Comparison of ENCODE assay signal across 8 cellular contexts in genomic region chr10:20858292-20859124, GRCh38. TPM values are rescaled to one million over a fixed set of nuclear protein-coding genes. Genes with fewer than 3 reads are reported as not detected.
A peak's percentile ranks its signal among the peaks of the same experiment; 100 is the strongest.
DNase-seq lines count a peak whose midpoint lies in the region; ATAC-seq, FAIRE-seq and TF ChIP-seq lines count a peak whose summit lies in the region.

No MANE protein-coding gene starts in this region.

- ATAC-seq in HG02870 (IDR thresholded peaks at IDR 0.05; ENCODE audit: unreplicated experiment), result peak; percentile 55
- no peak for ATAC-seq in sciatic nerve
- ATAC-seq in HG03135 (IDR thresholded peaks at IDR 0.05; ENCODE audit: unreplicated experiment), result no peak

- no peaks in the 10 kb centered on the region for H3K27me3 ChIP-seq in hepatocyte

- H3K27ac ChIP-seq in hepatocyte, result no peak overlapping the region
- no peak overlapping the region for H3K27ac ChIP-seq in coronary artery

- intact Hi-C loops in sciatic nerve (cut with DNase I), result no loop called here

- no peaks in the 10 kb centered on the region for H3K9me2 ChIP-seq in hepatocyte (replicated peaks; ENCODE audit: insufficient read depth)

- no peak overlapping the region for H3K4me2 ChIP-seq in hepatocyte

- H3K79me2 ChIP-seq in hepatocyte, result no peaks in the 10 kb centered on the region

- no peaks in the 10 kb centered on the region for H3K9me3 ChIP-seq in hepatocyte (ENCODE audit: low read depth)

- H3K36me3 ChIP-seq in hepatocyte (replicated peaks; ENCODE audit: insufficient read depth, low read depth), result no peaks in the 10 kb centered on the region

- no peak overlapping the region for H2AFZ ChIP-seq in hepatocyte

- WGBS in hepatocyte (ENCODE audit: low lambda C conversion rate, missing lambda C conversion rate), result 17% methylated on average over 2 of the region's 2 CpGs

- no peaks in the 10 kb centered on the region for H3K4me1 ChIP-seq in hepatocyte (ENCODE audit: insufficient read depth)

- no peaks in the 10 kb centered on the region for H4K20me1 ChIP-seq in hepatocyte (ENCODE audit: insufficient read depth, poor library complexity, severe bottlenecking)

- H3K4me3 ChIP-seq in hepatocyte (no peak overlapping the region), coronary artery (no peak overlapping the region)

- no peak for DNase-seq in D721Med (ENCODE audit: insufficient read length, low spot score)
- peak; percentile 43 for DNase-seq in SK-N-DZ (ENCODE audit: low spot score)
- DNase-seq in hepatocyte (ENCODE audit: low spot score), result peak; percentile 41
- DNase-seq in sciatic nerve (ENCODE audit: low spot score), result no peak
- no peak for DNase-seq in coronary artery (ENCODE audit: low spot score)
- DNase-seq in stimulated activated CD4-positive, alpha-beta T cell treated with anti-CD3 and anti-CD28 coated beads, Interleukin-2, amount 100 ng/mL, for 24 hours, result no peak

- FAIRE-seq in D721Med (lab: Jason Lieb, UNC), result peak; percentile 83

- TF ChIP-seq CTCF in D721Med (IDR thresholded peaks at IDR 0.05; ENCODE audit: insufficient read depth, missing control alignments), result peak; percentile 63
- TF ChIP-seq CTCF in hepatocyte (IDR thresholded peaks at IDR 0.05; ENCODE audit: poor library complexity), result peak; percentile 70
- TF ChIP-seq CTCF in coronary artery (IDR thresholded peaks at IDR 0.05), result no peak

RNA-seq across cellular contexts. Expression of gene NEBL, which starts 38.6 kb away (rescaled TPM):
- polyA plus RNA-seq in SK-N-DZ (2014; cell fraction: cytosol; rRNA removed), result 0.99 and 2.6 TPM in 2 replicates
- polyA plus RNA-seq in SK-N-DZ (2014; cell fraction: nucleus; rRNA removed), result 5.8 and 8.7 TPM in 2 replicates
- total RNA-seq in hepatocyte (8.5 and 12.3 TPM in 2 replicates), sciatic nerve (37.2 TPM)
- polyA plus RNA-seq in hepatocyte, result 6.3 and 9.9 TPM in 2 replicates

Comparison
In these comparisons a context has a peak if more than half of its experiments do, and no peak if none do; other contexts are left out.
1. DNase-seq: peak in SK-N-DZ (single experiment) and hepatocyte (single experiment); none in D721Med (single experiment), sciatic nerve (single experiment), coronary artery (single experiment) and stimulated activated CD4-positive, alpha-beta T cell treated with anti-CD3 and anti-CD28 coated beads, Interleukin-2, amount 100 ng/mL, for 24 hours (0 of 2).